9 cellular contexts compared by ENCODE assay signal in genomic region chr11:36431429-36432092, GRCh38.
DNase-seq lines count a peak whose midpoint lies in the region; ATAC-seq and TF ChIP-seq lines count a peak whose summit lies in the region.
"Had no signal": no experiment of that assay in that cellular context is flagged by ENCODE, and none has a peak within 500 bp of the region (broad histone marks: within the 10 kb centered on the region; RNA-seq: fewer than 3 reads in every experiment).

No MANE protein-coding gene starts in this region.

- no peak for TF ChIP-seq CTCF in GM13976 (IDR thresholded peaks at IDR 0.05; ENCODE audit: borderline replicate concordance, control extremely low read depth, extremely low read depth, insufficient read depth, missing control alignments)
- TF ChIP-seq CTCF in esophagus squamous epithelium (IDR thresholded peaks at IDR 0.05), result no peak

- peaks cover 0 to 22% (median 11%) of the 10 kb centered on the region in 3 donors for H3K4me1 ChIP-seq in esophagus squamous epithelium

- no peaks in the 10 kb centered on the region for H3K9me3 ChIP-seq in esophagus squamous epithelium
- H3K9me3 ChIP-seq: thoracic aorta had no signal

- H3K36me3 Mint-ChIP-seq in activated T-helper 2 cell treated with anti-CD3 and anti-CD28 coated beads, Interferon-gamma antibody, Interleukin-2, Interleukin-4, amounts not matched to agents 10 μg/mL and 5 μg/mL and 100 μg/mL, durations not matched to agents 14 hours and 24 hours and 36 hours (ENCODE audit: low read depth), result peaks cover 19% of the 10 kb centered on the region
- peaks cover 38 to 81% (median 38%) of the 10 kb centered on the region in 3 donors for H3K36me3 Mint-ChIP-seq in immature natural killer cell

- H3K27me3 ChIP-seq in esophagus squamous epithelium, result no peaks in the 10 kb centered on the region

- peak overlapping the region; percentile 30 for H3K27ac Mint-ChIP-seq in activated T-helper 2 cell treated with anti-CD3 and anti-CD28 coated beads, Interferon-gamma antibody, Interleukin-2, Interleukin-4, amounts not matched to agents 10 μg/mL and 5 μg/mL and 100 μg/mL, durations not matched to agents 14 hours and 24 hours and 36 hours
- H3K27ac Mint-ChIP-seq in immature natural killer cell, result peak overlapping the region; percentile 78 to 92 (median 85)

- peak; percentile 96 for DNase-seq in AG20443 (ENCODE audit: low spot score)
- no peak for DNase-seq in activated T-helper 2 cell treated with anti-CD3 and anti-CD28 coated beads, Interferon-gamma antibody, Interleukin-2, Interleukin-4, amounts not matched to agents 10 μg/mL and 5 μg/mL and 100 μg/mL, durations not matched to agents 14 hours and 24 hours and 36 hours (ENCODE audit: low spot score)
- peak in 1 of 3 donors; percentile 35 for DNase-seq in immature natural killer cell
- DNase-seq in stimulated activated naive CD8-positive, alpha-beta T cell treated with anti-CD3 and anti-CD28 coated beads, Interleukin-15, Interleukin-2, amounts not matched to agents 100 U/mL and 50 U/mL, for 24 hours, result peak; percentile 43
- DNase-seq in GM13976 (ENCODE audit: low spot score), result no peak
- DNase-seq in esophagus squamous epithelium (lab: John Stamatoyannopoulos, UW), result no peak

- ATAC-seq in HG03354 (IDR thresholded peaks at IDR 0.05; ENCODE audit: poor library complexity, severe bottlenecking, unreplicated experiment) (peak; percentile 57), GM18511 (IDR thresholded peaks at IDR 0.05; ENCODE audit: unreplicated experiment) (no peak)
- ATAC-seq in stimulated activated naive CD8-positive, alpha-beta T cell treated with anti-CD3 and anti-CD28 coated beads, Interleukin-15, Interleukin-2, amounts not matched to agents 100 U/mL and 50 U/mL, for 24 hours, result peak; percentile 98

- H3K27ac ChIP-seq in esophagus squamous epithelium, result peak overlapping the region in 1 of 4 donors; percentile 42
- H3K27ac ChIP-seq: thoracic aorta had no signal

- no peak overlapping the region for H3K4me3 ChIP-seq in esophagus squamous epithelium
- H3K4me3 ChIP-seq: thoracic aorta had no signal

- H3K27me3 Mint-ChIP-seq in activated T-helper 2 cell treated with anti-CD3 and anti-CD28 coated beads, Interferon-gamma antibody, Interleukin-2, Interleukin-4, amounts not matched to agents 10 μg/mL and 5 μg/mL and 100 μg/mL, durations not matched to agents 14 hours and 24 hours and 36 hours (ENCODE audit: low read depth), result peaks cover 2% of the 10 kb centered on the region
- peaks cover 0 to 1% (median 0%) of the 10 kb centered on the region in 3 donors for H3K27me3 Mint-ChIP-seq in immature natural killer cell (ENCODE audit: low read depth in 3 of 3)

- H3K9me3 Mint-ChIP-seq in activated T-helper 2 cell treated with anti-CD3 and anti-CD28 coated beads, Interferon-gamma antibody, Interleukin-2, Interleukin-4, amounts not matched to agents 10 μg/mL and 5 μg/mL and 100 μg/mL, durations not matched to agents 14 hours and 24 hours and 36 hours, result no peaks in the 10 kb centered on the region
- H3K9me3 Mint-ChIP-seq in immature natural killer cell, result no peaks in the 10 kb centered on the region

- intact Hi-C loops in activated T-helper 2 cell treated with anti-CD3 and anti-CD28 coated beads, Interferon-gamma antibody, Interleukin-2, Interleukin-4, amounts not matched to agents 10 μg/mL and 5 μg/mL and 100 μg/mL, durations not matched to agents 14 hours and 24 hours and 36 hours (cut with micrococcal nuclease), result loop anchor here (1.0 kb wide), 3 partner anchors 10 to 22 kb away; no protein-coding TSS in a partner anchor
- intact Hi-C loops in esophagus squamous epithelium (cut with DNase I), result no loop called here

- no peaks in the 10 kb centered on the region for H3K36me3 ChIP-seq in esophagus squamous epithelium
- H3K36me3 ChIP-seq: thoracic aorta had no signal

- no peak overlapping the region for H3K4me3 Mint-ChIP-seq in activated T-helper 2 cell treated with anti-CD3 and anti-CD28 coated beads, Interferon-gamma antibody, Interleukin-2, Interleukin-4, amounts not matched to agents 10 μg/mL and 5 μg/mL and 100 μg/mL, durations not matched to agents 14 hours and 24 hours and 36 hours (ENCODE audit: low read depth)
- H3K4me3 Mint-ChIP-seq in immature natural killer cell, result peak overlapping the region; percentile 31 to 63 (median 43)

- in situ Hi-C loops in GM13976 (cut with MboI; ENCODE audit: low sequenced_read_pairs, unreplicated experiment), result no loop called here

- 23 to 44% methylated on average over 10 to 11 of the region's 11 CpGs for WGBS in esophagus squamous epithelium, 2 donors

- no peak for TF ChIP-seq POLR2A in esophagus squamous epithelium (IDR thresholded peaks at IDR 0.05)

- peaks cover 12% of the 10 kb centered on the region for H3K4me1 Mint-ChIP-seq in activated T-helper 2 cell treated with anti-CD3 and anti-CD28 coated beads, Interferon-gamma antibody, Interleukin-2, Interleukin-4, amounts not matched to agents 10 μg/mL and 5 μg/mL and 100 μg/mL, durations not matched to agents 14 hours and 24 hours and 36 hours (ENCODE audit: low read depth)
- H3K4me1 Mint-ChIP-seq in immature natural killer cell, result peaks cover 87 to 97% of the 10 kb centered on the region in 2 donors

Comparison
In these comparisons a context has a peak if more than half of its experiments do, and no peak if none do; other contexts are left out.
1. DNase-seq: peak in AG20443 (single experiment) and stimulated activated naive CD8-positive, alpha-beta T cell treated with anti-CD3 and anti-CD28 coated beads, Interleukin-15, Interleukin-2, amounts not matched to agents 100 U/mL and 50 U/mL, for 24 hours (single experiment); none in activated T-helper 2 cell treated with anti-CD3 and anti-CD28 coated beads, Interferon-gamma antibody, Interleukin-2, Interleukin-4, amounts not matched to agents 10 μg/mL and 5 μg/mL and 100 μg/mL, durations not matched to agents 14 hours and 24 hours and 36 hours (single experiment), GM13976 (single experiment) and esophagus squamous epithelium (single experiment).